18 cellular contexts compared by ENCODE assay signal in genomic region chr13:44493213-44493812, GRCh38.
DNase-seq lines count a peak whose midpoint lies in the region; ATAC-seq, FAIRE-seq and TF ChIP-seq lines count a peak whose summit lies in the region.
"Had no signal": no experiment of that assay in that cellular context is flagged by ENCODE, and none has a peak within 500 bp of the region (broad histone marks: within the 10 kb centered on the region; RNA-seq: fewer than 3 reads in every experiment).

No MANE protein-coding gene starts in this region.

- H3K9me3 ChIP-seq in cardiac muscle cell (ENCODE audit: low read depth), result no peaks in the 10 kb centered on the region
- H3K9me3 ChIP-seq in right atrium auricular region, result no peaks in the 10 kb centered on the region
- peaks cover 4% of the 10 kb centered on the region; the same call in 2 of the 3 replicates for H3K9me3 ChIP-seq in GM12878 (replicated peaks; ENCODE audit: control insufficient read depth, insufficient read depth, low read length)

- TF ChIP-seq CTCF in cardiac muscle cell (IDR thresholded peaks at IDR 0.05; ENCODE audit: low read depth, low read length), result no peak
- no peak for TF ChIP-seq CTCF in right atrium auricular region (IDR thresholded peaks at IDR 0.05)
- no peak for TF ChIP-seq CTCF in GM12878 (IDR thresholded peaks at IDR 0.05 in 2 of 3, conservative IDR thresholded peaks at IDR 0.05 in 1 of 3; ENCODE audit: control insufficient read depth in 2 of 3, extremely low read depth in 1 of 3, insufficient read depth in 1 of 3, low read depth in 3 of 3, low read length in 3 of 3)

- no peak overlapping the region for H3K27ac Mint-ChIP-seq in stimulated activated memory B cell treated with anti-CD40 and anti-IgM and Interleukin-4, amounts not matched to agents 10 μg/mL and 1 μg/mL and 100 μg/mL, for 72 hours

- no peak for TF ChIP-seq EP300 in GM12878 (IDR thresholded peaks at IDR 0.05; ENCODE audit: borderline replicate concordance in 1 of 2, control insufficient read depth in 1 of 2, low read depth in 2 of 2, low read length in 2 of 2)

- H3K4me1 Mint-ChIP-seq in stimulated activated memory B cell treated with anti-CD40 and anti-IgM and Interleukin-4, amounts not matched to agents 10 μg/mL and 1 μg/mL and 100 μg/mL, for 72 hours, result peaks cover 6% of the 10 kb centered on the region

- H3K79me2 ChIP-seq in GM12878 (ENCODE audit: control insufficient read depth, insufficient read depth, low read length), result no peaks in the 10 kb centered on the region

- H3K27me3 ChIP-seq in cardiac muscle cell, result no peaks in the 10 kb centered on the region
- H3K27me3 ChIP-seq in right atrium auricular region, result no peaks in the 10 kb centered on the region
- no peaks in the 10 kb centered on the region for H3K27me3 ChIP-seq in GM12878 (replicated peaks in 1 of 2; ENCODE audit: control insufficient read depth in 2 of 2, insufficient read depth in 2 of 2, low read length in 1 of 2)

- ATAC-seq in GM12878, result no peak
- ATAC-seq in stimulated activated memory B cell treated with anti-CD40 and anti-IgM and Interleukin-4, amounts not matched to agents 10 μg/mL and 1 μg/mL and 100 μg/mL, for 72 hours, result no peak
- no peak for ATAC-seq in HG03520 (IDR thresholded peaks at IDR 0.05; ENCODE audit: unreplicated experiment)

- CTCF ChIA-PET in GM12878 (lab: Yijun Ruan, JAX), result interaction anchor here (1.0 kb wide), 1 partner anchor 10 kb away, joined by 4 read pairs; no protein-coding TSS in a partner anchor

- H3K9ac ChIP-seq in GM12878 (ENCODE audit: control insufficient read depth, insufficient read depth, low read length), result no peak overlapping the region
- H3K9ac ChIP-seq: KMS-11 had no signal

- H3K4me1 ChIP-seq in cardiac muscle cell (ENCODE audit: low read depth) (peaks cover 2% of the 10 kb centered on the region), right atrium auricular region (peaks cover 0 to 6% of the 10 kb centered on the region in 2 donors), GM12878 (ENCODE audit: control insufficient read depth, insufficient read depth, low read length) (no peaks in the 10 kb centered on the region)

- DNase-seq in cardiac muscle cell (ENCODE audit: low read depth in 1 of 2, low spot score in 1 of 2) (no peak), right atrium auricular region (ENCODE audit: low spot score) (no peak), GM12878 (ENCODE audit: low read depth, low spot score) (no peak), iPS-NIHi11 (ENCODE audit: low spot score) (peak; percentile 4), SW 1271 (lab: John Stamatoyannopoulos, UW) (no peak), NOMO-1 treated with DMSO at 0.1 percent for 48 hours (lab: John Stamatoyannopoulos, UW; ENCODE audit: unreplicated experiment) (no peak)
- DNase-seq: 8988T; CD4-positive, alpha-beta memory T cell; DMS79 treated with DMSO at 0.1 percent for 48 hours; NCI-H1048; NCI-H146; NCI-H2081 treated with DMSO at 0.1 percent for 48 hours; SIG-M5 had no signal

- peak overlapping the region; percentile 38 for H3K27ac ChIP-seq in cardiac muscle cell
- H3K27ac ChIP-seq in right atrium auricular region, result no peak overlapping the region
- no peak overlapping the region for H3K27ac ChIP-seq in GM12878 (ENCODE audit: control insufficient read depth, insufficient read depth)
- H3K27ac ChIP-seq: KMS-11 had no signal

- H3K27me3 Mint-ChIP-seq in stimulated activated memory B cell treated with anti-CD40 and anti-IgM and Interleukin-4, amounts not matched to agents 10 μg/mL and 1 μg/mL and 100 μg/mL, for 72 hours, result no peaks in the 10 kb centered on the region
- H3K27me3 Mint-ChIP-seq: CD4-positive, alpha-beta memory T cell had no signal

- TF ChIP-seq RAD21 in GM12878 (IDR thresholded peaks at IDR 0.05; ENCODE audit: insufficient read depth, low read depth, low read length), result no peak

- SMC1A ChIA-PET in GM12878 (lab: Charles Lee; ENCODE audit: uncharacterized antibody, unreplicated experiment), result interaction anchor here (1.1 kb wide), 2 partner anchors 8 to 13 kb away, joined by 3 to 5 read pairs; no protein-coding TSS in a partner anchor

- intact Hi-C loops in GM12878 (cut with micrococcal nuclease; ENCODE audit: unreplicated experiment), result loop anchor here (5.0 kb wide), 1 partner anchor 219 kb away; no protein-coding TSS in a partner anchor

- 31% methylated on average over 3 of the region's 3 CpGs for WGBS in GM12878 (ENCODE audit: insufficient coverage, insufficient replicate concordance, low lambda C conversion rate, missing lambda C conversion rate)

- H2AFZ ChIP-seq in GM12878 (ENCODE audit: control insufficient read depth, low read depth, low read length), result no peak overlapping the region

- no peak overlapping the region for H3K4me2 ChIP-seq in GM12878 (ENCODE audit: control insufficient read depth, insufficient read depth)
- H3K4me2 ChIP-seq: KMS-11 had no signal

- in situ Hi-C loops in GM12878 (cut with MboI), result loop anchor here (25.0 kb wide), 1 partner anchor 819 kb away; no protein-coding TSS in a partner anchor

- H3K4me3 ChIP-seq in cardiac muscle cell (no peak overlapping the region), right atrium auricular region (no peak overlapping the region), GM12878 (no peak overlapping the region)

- no TSS peak for BruUV-seq in GM12878 (replicated peaks; lab: Mats Ljungman, UMichigan)

- FAIRE-seq in GM12878 (lab: Jason Lieb, UNC), result peak; percentile 27
- FAIRE-seq: GM18507, H54 had no signal

- no peak for TF ChIP-seq POLR2A in GM12878 (IDR thresholded peaks at IDR 0.05; ENCODE audit: low read depth, low read length)

- POLR2A ChIA-PET in GM12878 (lab: Charles Lee), result interaction anchor here (0.6 kb wide), 1 partner anchor 10 kb away, joined by 5 read pairs; no protein-coding TSS in a partner anchor

- peaks cover 16% of the 10 kb centered on the region for H3K36me3 Mint-ChIP-seq in stimulated activated memory B cell treated with anti-CD40 and anti-IgM and Interleukin-4, amounts not matched to agents 10 μg/mL and 1 μg/mL and 100 μg/mL, for 72 hours

- H4K20me1 ChIP-seq in GM12878 (ENCODE audit: control insufficient read depth, insufficient read depth), result no peaks in the 10 kb centered on the region

- H3K4me3 Mint-ChIP-seq in stimulated activated memory B cell treated with anti-CD40 and anti-IgM and Interleukin-4, amounts not matched to agents 10 μg/mL and 1 μg/mL and 100 μg/mL, for 72 hours, result no peak overlapping the region
- H3K4me3 Mint-ChIP-seq: CD4-positive, alpha-beta memory T cell had no signal

- RAD21 ChIA-PET in GM12878 (lab: Charles Lee; ENCODE audit: unreplicated experiment), result no interaction called here

- H3K36me3 ChIP-seq in cardiac muscle cell (no peaks in the 10 kb centered on the region), right atrium auricular region (no peaks in the 10 kb centered on the region), GM12878 (ENCODE audit: control insufficient read depth in 2 of 2, insufficient read depth in 2 of 2, low read length in 1 of 2) (no peaks in the 10 kb centered on the region)

- H3K9me3 Mint-ChIP-seq in stimulated activated memory B cell treated with anti-CD40 and anti-IgM and Interleukin-4, amounts not matched to agents 10 μg/mL and 1 μg/mL and 100 μg/mL, for 72 hours, result peaks cover 7% of the 10 kb centered on the region

TF ChIP-seq in GM12878, 131 proteins besides CTCF, POLR2A, EP300 and RAD21:
- TF ChIP-seq POLR2AphosphoS5 (IDR thresholded peaks at IDR 0.05; ENCODE audit: low read length), result no peak
